Comparison of ENCODE assay signal across 1 cellular context in genomic region chr19:16074488-16075365, GRCh38.
TF ChIP-seq lines count a peak whose summit lies in the region.

No MANE protein-coding gene starts in this region.

TF ChIP-seq in H1, 55 proteins besides CTCF, POLR2A, EP300 and RAD21:
- no peak for TF ChIP-seq BCL11A (IDR thresholded peaks at IDR 0.05; ENCODE audit: low read depth in 2 of 2, low read length in 2 of 2)
- no peak for TF ChIP-seq ASH2L (IDR thresholded peaks at IDR 0.05; ENCODE audit: low read length)
- TF ChIP-seq TAF7 (optimal IDR thresholded peaks at IDR 0.05; ENCODE audit: borderline replicate concordance, low read depth, low read length) = no peak
- TF ChIP-seq RXRA (IDR thresholded peaks at IDR 0.05; ENCODE audit: insufficient read depth, low read depth, low read length) = no peak
- TF ChIP-seq BACH1 (IDR thresholded peaks at IDR 0.05; ENCODE audit: low read length) = no peak
- no peak for TF ChIP-seq FOSL1 (IDR thresholded peaks at IDR 0.05; ENCODE audit: insufficient read depth, low read depth, low read length)
- TF ChIP-seq EGR1 (IDR thresholded peaks at IDR 0.05; ENCODE audit: borderline replicate concordance, low read depth, low read length) = no peak
